Comparison of ENCODE assay signal across 20 cellular contexts in genomic region chr1:36100376-36100775, GRCh38. TPM values are rescaled to one million over a fixed set of nuclear protein-coding genes. Genes with fewer than 3 reads are reported as not detected.
A peak's percentile ranks its signal among the peaks of the same experiment; 100 is the strongest.
DNase-seq lines count a peak whose midpoint lies in the region; ATAC-seq and TF ChIP-seq lines count a peak whose summit lies in the region.
"Had no signal": no experiment of that assay in that cellular context is flagged by ENCODE, and none has a peak within 500 bp of the region (broad histone marks: within the 10 kb centered on the region; RNA-seq: fewer than 3 reads in every experiment).

No MANE protein-coding gene starts in this region.

- TF ChIP-seq CTCF in AG04450 (IDR thresholded peaks at IDR 0.05; ENCODE audit: low read depth, low read length): no peak
- no peak for TF ChIP-seq CTCF in HCT116 (IDR thresholded peaks at IDR 0.05 in 2 of 3, conservative IDR thresholded peaks at IDR 0.05 in 1 of 3; ENCODE audit: borderline replicate concordance in 1 of 3, insufficient read depth in 1 of 3, low read depth in 2 of 3, low read length in 2 of 3)
- no peak for TF ChIP-seq CTCF in RWPE1 (conservative IDR thresholded peaks at IDR 0.05; ENCODE audit: low read depth)
- no peak for TF ChIP-seq CTCF in MCF 10A (IDR thresholded peaks at IDR 0.05; ENCODE audit: unreplicated experiment)

- no peak for TF ChIP-seq POLR2A in HCT116 (IDR thresholded peaks at IDR 0.05; ENCODE audit: borderline replicate concordance, extremely low read depth, insufficient read depth, insufficient read length)

- 0 out of 4 replicates have a peak, but pooled peaks cover 1 to 3% of the 10 kb centered on the region in 2 experiments for H3K36me3 ChIP-seq in HCT116 (ENCODE audit: control insufficient read depth in 1 of 2, insufficient read depth in 2 of 2, low read length in 2 of 2)
- no peaks in the 10 kb centered on the region; the same call in 1 of the 2 replicates for H3K36me3 ChIP-seq in SJCRH30
- H3K36me3 ChIP-seq: thoracic aorta had no signal

- H3K4me3 ChIP-seq in AG04450 (ENCODE audit: low read depth, low read length) (no peak overlapping the region), HCT116 (replicated peaks in 1 of 2; ENCODE audit: low read depth in 1 of 2, low read length in 2 of 2) (no peak overlapping the region), SJCRH30 (no peak overlapping the region; the same call in 1 of the 2 replicates)
- H3K4me3 ChIP-seq: BLaER1 treated with 17β-estradiol and CSF1 and Interleukin-3, amounts not matched to agents 10 nM and 100 nM; thoracic aorta had no signal

- H2AFZ ChIP-seq in HCT116 (ENCODE audit: low read depth, low read length, poor library complexity, severe bottlenecking): peak overlapping the region; percentile 28

- TF ChIP-seq RAD21 in HCT116 (IDR thresholded peaks at IDR 0.05; ENCODE audit: low read depth): no peak

- BruUV-seq in HCT116 (replicated peaks; lab: Mats Ljungman, UMichigan) (no TSS peak), MCF 10A (replicated peaks; lab: Mats Ljungman, UMichigan) (no TSS peak)

- H3K9me3 Mint-ChIP-seq in MCF 10A (ENCODE audit: unreplicated experiment): no peaks in the 10 kb centered on the region
- H3K9me3 Mint-ChIP-seq: activated CD4-positive, alpha-beta T cell treated with anti-CD3 and anti-CD28 coated beads, Interleukin-2, amount 10 ng/mL, durations not matched to agents 7 days and 5 days; effector memory CD8-positive, alpha-beta T cell; stimulated activated naive CD8-positive, alpha-beta T cell treated with anti-CD3 and anti-CD28 coated beads, Interleukin-15, Interleukin-2, amounts not matched to agents 100 ng/mL and 50 ng/mL, for 24 hours had no signal

- intact Hi-C loops in HCT116 (cut with micrococcal nuclease) (loop anchor here (1.0 to 10.0 kb wide), 4 partner anchors 34 to 454 kb away; no protein-coding TSS in a partner anchor), MCF 10A (cut with micrococcal nuclease) (no loop called here)

- H3K9me3 ChIP-seq in AG04450 (ENCODE audit: control insufficient read depth, insufficient read depth, low read length) (no peaks in the 10 kb centered on the region; the same call in 1 of the 2 replicates), HCT116 (ENCODE audit: control insufficient read depth in 1 of 2, insufficient read depth in 1 of 2, low read depth in 1 of 2, low read length in 2 of 2) (no peaks in the 10 kb centered on the region), SJCRH30 (replicated peaks) (no peaks in the 10 kb centered on the region)
- H3K9me3 ChIP-seq: BLaER1 treated with 17β-estradiol and CSF1 and Interleukin-3, amounts not matched to agents 10 nM and 100 nM; spleen; thoracic aorta had no signal

- H3K79me2 ChIP-seq in HCT116 (ENCODE audit: insufficient read depth, low read length): no peaks in the 10 kb centered on the region

- H3K27ac ChIP-seq in AG04450 (ENCODE audit: low read depth, low read length) (peak overlapping the region; percentile 21), HCT116 (ENCODE audit: low read depth, low read length) (no peak overlapping the region), RWPE1 (peak overlapping the region; percentile 38; the same call in 1 of the 2 replicates), SJCRH30 (no peak overlapping the region)
- H3K27ac ChIP-seq: BLaER1 treated with 17β-estradiol and CSF1 and Interleukin-3, amounts not matched to agents 10 nM and 100 nM had no signal

- no peak for ATAC-seq in HCT116
- no peak for ATAC-seq in GM19023 (IDR thresholded peaks at IDR 0.05; ENCODE audit: unreplicated experiment)
- ATAC-seq in HG03196 (IDR thresholded peaks at IDR 0.05; ENCODE audit: unreplicated experiment): no peak

- no peaks in the 10 kb centered on the region for H3K27me3 Mint-ChIP-seq in MCF 10A (ENCODE audit: insufficient read depth, unreplicated experiment)
- H3K27me3 Mint-ChIP-seq: activated CD4-positive, alpha-beta T cell treated with anti-CD3 and anti-CD28 coated beads, Interleukin-2, amount 10 ng/mL, durations not matched to agents 7 days and 5 days; effector memory CD8-positive, alpha-beta T cell; stimulated activated naive CD8-positive, alpha-beta T cell treated with anti-CD3 and anti-CD28 coated beads, Interleukin-15, Interleukin-2, amounts not matched to agents 100 ng/mL and 50 ng/mL, for 24 hours had no signal

- CTCF ChIA-PET in AG04450 (lab: Charles Lee) (interaction anchor here (0.6 to 10.4 kb wide), 24 partner anchors 11 to 319 kb away, joined by 3 to 145 read pairs (median 4); partner anchors contain the start of genes LSM10, THRAP3 and TRAPPC3), HCT116 (lab: Charles Lee) (interaction anchor here (0.7 to 2.5 kb wide), 3 partner anchors 33 to 200 kb away, joined by 3 to 17 read pairs (median 4); no protein-coding TSS in a partner anchor), RWPE1 (lab: Yijun Ruan, JAX) (interaction anchor here (0.6 to 2.1 kb wide), 8 partner anchors 8 to 199 kb away, joined by 3 to 11 read pairs (median 4); partner anchors contain the start of gene TRAPPC3), MCF 10A (lab: Yijun Ruan, JAX) (interaction anchor here (0.6 to 3.3 kb wide), 16 partner anchors 8 to 187 kb away, joined by 3 to 16 read pairs (median 4); no protein-coding TSS in a partner anchor)

- no peak overlapping the region for H3K9ac ChIP-seq in HCT116 (ENCODE audit: low read length)
- H3K9ac ChIP-seq: BLaER1 treated with 17β-estradiol and CSF1 and Interleukin-3, amounts not matched to agents 10 nM and 100 nM had no signal

- no peaks in the 10 kb centered on the region for H3K27me3 ChIP-seq in AG04450 (ENCODE audit: control insufficient read depth, insufficient read depth, low read length)
- H3K27me3 ChIP-seq in HCT116 (ENCODE audit: insufficient read depth, low read length): no peaks in the 10 kb centered on the region
- no peaks in the 10 kb centered on the region for H3K27me3 ChIP-seq in SJCRH30
- H3K27me3 ChIP-seq: BLaER1 treated with 17β-estradiol and CSF1 and Interleukin-3, amounts not matched to agents 10 nM and 100 nM; spleen had no signal

- H3K4me3 Mint-ChIP-seq in MCF 10A (ENCODE audit: unreplicated experiment): no peak overlapping the region
- H3K4me3 Mint-ChIP-seq: activated CD4-positive, alpha-beta T cell treated with anti-CD3 and anti-CD28 coated beads, Interleukin-2, amount 10 ng/mL, durations not matched to agents 7 days and 5 days; effector memory CD8-positive, alpha-beta T cell; stimulated activated naive CD8-positive, alpha-beta T cell treated with anti-CD3 and anti-CD28 coated beads, Interleukin-15, Interleukin-2, amounts not matched to agents 100 ng/mL and 50 ng/mL, for 24 hours had no signal

- peaks cover 0 to 22% of the 10 kb centered on the region in 2 experiments; a peak in 2 of 4 replicates for H3K4me1 ChIP-seq in HCT116 (ENCODE audit: control insufficient read depth in 1 of 2, insufficient read depth in 2 of 2, low read length in 2 of 2)
- peaks cover 9% of the 10 kb centered on the region for H3K4me1 ChIP-seq in SJCRH30

- POLR2A ChIA-PET in AG04450 (lab: Yijun Ruan, JAX) (no interaction called here), HCT116 (lab: Charles Lee) (no interaction called here), RWPE1 (lab: Yijun Ruan, JAX; ENCODE audit: low non-redundant PET) (interaction anchor here (0.6 kb wide), 1 partner anchor 8 kb away, joined by 9 read pairs; no protein-coding TSS in a partner anchor), MCF 10A (lab: Yijun Ruan, JAX) (interaction anchor here (0.6 to 0.9 kb wide), 2 partner anchors 60 to 88 kb away, joined by 3 read pairs; no protein-coding TSS in a partner anchor)

- RAD21 ChIA-PET in HCT116 (lab: Charles Lee; ENCODE audit: low non-redundant PET in 1 of 2, low total read pairs in 2 of 2, uncharacterized antibody in 2 of 2, unreplicated experiment in 2 of 2): interaction anchor here in 1 of 2 experiments (2.7 kb wide), 1 partner anchor 34 kb away, joined by 16 read pairs; no protein-coding TSS in a partner anchor

- H3K4me1 Mint-ChIP-seq in MCF 10A (ENCODE audit: insufficient read depth, unreplicated experiment): no peaks in the 10 kb centered on the region

- no peaks in the 10 kb centered on the region for H4K20me1 ChIP-seq in HCT116 (ENCODE audit: insufficient read depth)

- no peaks in the 10 kb centered on the region for H3K9me2 ChIP-seq in HCT116 (ENCODE audit: insufficient read depth)

- no peak for DNase-seq in AG04450 (ENCODE audit: low read depth, low spot score)
- DNase-seq in HCT116 (ENCODE audit: low read depth, low spot score): no peak
- no peak for DNase-seq in RWPE1 (ENCODE audit: low spot score)
- DNase-seq in islet precursor cell: peak; percentile 47
- DNase-seq in MCF 10A (ENCODE audit: unreplicated experiment): no peak
- no peak for DNase-seq in SJCRH30
- DNase-seq: cortex of kidney, SIG-M5, spleen had no signal

- H3K36me3 Mint-ChIP-seq in MCF 10A (ENCODE audit: insufficient read depth, unreplicated experiment): no peaks in the 10 kb centered on the region

- H3K4me2 ChIP-seq in HCT116 (ENCODE audit: low read length): peak overlapping the region; percentile 68

- H3K27ac Mint-ChIP-seq in MCF 10A (ENCODE audit: low read depth, unreplicated experiment): no peak overlapping the region
- H3K27ac Mint-ChIP-seq: activated CD4-positive, alpha-beta T cell treated with anti-CD3 and anti-CD28 coated beads, Interleukin-2, amount 10 ng/mL, durations not matched to agents 7 days and 5 days had no signal

RNA-seq across cellular contexts. Expression of gene ADPRS, which starts 11.7 kb away (rescaled TPM):
- 22.1 and 26.5 TPM in 2 replicates for polyA plus RNA-seq in AG04450 (2011; rRNA removed)
- polyA minus RNA-seq in AG04450 (2011; rRNA and poly(A)+ RNA removed): 13.2 and 18.6 TPM in 2 replicates
- total RNA-seq in HCT116 (2021; ENCODE audit: unreplicated experiment) (28.2 TPM), MCF 10A (2022) (24.8 and 26.4 TPM in 2 replicates)
- 25.4 and 28.9 TPM in 2 replicates for polyA plus RNA-seq in HCT116 (2012)
- total RNA-seq in SJCRH30 (2014; rRNA removed; shearing (Covaris generic)): 26.7 and 30.4 TPM in 2 replicates

RNA-seq across cellular contexts. Expression of gene TEKT2, which starts 16.5 kb away (rescaled TPM):
- 0.12 TPM in 2 replicates for polyA plus RNA-seq in AG04450 (2011; rRNA removed)
- 0.30 TPM in 1 of 2 replicates, not detected in the other for polyA minus RNA-seq in AG04450 (2011; rRNA and poly(A)+ RNA removed)
- total RNA-seq in HCT116 (2021; ENCODE audit: unreplicated experiment) (not detected), MCF 10A (2022) (not detected in 2 replicates)
- polyA plus RNA-seq in HCT116 (2012): 0.04 and 0.24 TPM in 2 replicates
- 0.15 TPM in 1 of 2 replicates, not detected in the other for total RNA-seq in SJCRH30 (2014; rRNA removed; shearing (Covaris generic))
- total RNA-seq: activated CD4-positive, alpha-beta T cell treated with anti-CD3 and anti-CD28 coated beads, Interleukin-2, amount 10 ng/mL, durations not matched to agents 7 days and 5 days; G401; HT1080; myocyte; spleen; thoracic aorta had no signal
- polyA plus RNA-seq: liver had no signal

RNA-seq across cellular contexts. Expression of gene COL8A2, which starts 24.6 kb away (rescaled TPM):
- 1.5 and 1.6 TPM in 2 replicates for polyA plus RNA-seq in AG04450 (2011; rRNA removed)
- polyA minus RNA-seq in AG04450 (2011; rRNA and poly(A)+ RNA removed): 0.83 and 1.1 TPM in 2 replicates
- total RNA-seq in HCT116 (2021; ENCODE audit: unreplicated experiment) (0.05 TPM), MCF 10A (2022) (not detected in 2 replicates)
- 0.01 TPM in 1 of 2 replicates, not detected in the other for polyA plus RNA-seq in HCT116 (2012)
- total RNA-seq in SJCRH30 (2014; rRNA removed; shearing (Covaris generic)): 0.45 and 0.51 TPM in 2 replicates
- total RNA-seq: activated CD4-positive, alpha-beta T cell treated with anti-CD3 and anti-CD28 coated beads, Interleukin-2, amount 10 ng/mL, durations not matched to agents 7 days and 5 days had no signal

RNA-seq across cellular contexts. Expression of gene TRAPPC3, which starts 48.9 kb away (rescaled TPM):
- 88.5 and 92.3 TPM in 2 replicates for polyA plus RNA-seq in AG04450 (2011; rRNA removed)
- 27.3 and 30.2 TPM in 2 replicates for polyA minus RNA-seq in AG04450 (2011; rRNA and poly(A)+ RNA removed)
- total RNA-seq in HCT116 (2021; ENCODE audit: unreplicated experiment) (64.6 TPM), MCF 10A (2022) (72.8 and 75.5 TPM in 2 replicates)
- polyA plus RNA-seq in HCT116 (2012): 66.4 and 70.0 TPM in 2 replicates
- 76.0 and 78.6 TPM in 2 replicates for total RNA-seq in SJCRH30 (2014; rRNA removed; shearing (Covaris generic))

RNA-seq across cellular contexts. Expression of gene MAP7D1, which starts 55.6 kb away (rescaled TPM):
- polyA plus RNA-seq in AG04450 (2011; rRNA removed): 23.4 and 28.2 TPM in 2 replicates
- polyA minus RNA-seq in AG04450 (2011; rRNA and poly(A)+ RNA removed): 32.6 and 42.3 TPM in 2 replicates
- 71.8 TPM for total RNA-seq in HCT116 (2021; ENCODE audit: unreplicated experiment)
- polyA plus RNA-seq in HCT116 (2012): 36.3 and 43.4 TPM in 2 replicates
- total RNA-seq in MCF 10A (2022): 131 and 170 TPM in 2 replicates
- total RNA-seq in SJCRH30 (2014; rRNA removed; shearing (Covaris generic)): 91.2 and 96.2 TPM in 2 replicates

Comparison
In these comparisons a context has a peak if more than half of its experiments do, and no peak if none do; other contexts are left out.
1. H3K27ac ChIP-seq: peak in AG04450 (single experiment) and RWPE1 (single experiment); none in HCT116 (single experiment) and SJCRH30 (single experiment).
2. POLR2A ChIA-PET loops: an anchor here in RWPE1 (0.6 kb wide) and MCF 10A (0.6 to 0.9 kb wide); none called in AG04450 and HCT116.